In the genomic region with DNA sequence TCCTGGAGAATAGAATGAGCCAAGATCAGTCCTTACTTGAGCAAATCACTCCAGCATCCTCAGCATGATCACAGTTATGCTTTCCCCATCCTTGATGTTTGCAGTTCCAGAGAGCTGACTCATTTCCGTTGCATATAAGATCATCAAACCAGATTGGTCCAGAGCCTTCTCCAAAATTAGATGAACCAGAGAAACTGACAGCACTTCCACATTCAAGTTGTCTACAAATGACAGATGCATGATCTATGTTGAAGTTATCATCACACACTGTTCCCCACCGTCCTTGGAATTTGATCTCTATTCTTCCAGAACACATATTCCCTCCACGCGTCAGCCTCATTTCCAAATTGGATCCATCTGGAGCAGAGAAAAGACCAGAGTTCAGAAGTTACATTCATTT, we compare ENCODE assay signal across 11 cellular contexts. TPM values are rescaled to one million over a fixed set of nuclear protein-coding genes. Genes with fewer than 3 reads are reported as not detected.
DNase-seq lines count a peak whose midpoint lies in the region; ATAC-seq and TF ChIP-seq lines count a peak whose summit lies in the region.
"Had no signal": no experiment of that assay in that cellular context is flagged by ENCODE, and none has a peak within 500 bp of the region (broad histone marks: within the 10 kb centered on the region; RNA-seq: fewer than 3 reads in every experiment).

No MANE protein-coding gene starts in this region.

- ATAC-seq in left lung (peak; percentile 66), upper lobe of right lung (peak; percentile 77)

- no peak for TF ChIP-seq POLR2A in breast epithelium (IDR thresholded peaks at IDR 0.05)

- peak overlapping the region; percentile 13 to 38 for H3K27ac ChIP-seq in breast epithelium
- peak overlapping the region in 1 of 2 donors; percentile 83 for H3K27ac ChIP-seq in left lung
- H3K27ac ChIP-seq in upper lobe of right lung: peak overlapping the region; percentile 19

- peak overlapping the region in 2 of 3 donors; percentile 20 to 33 for H3K4me3 ChIP-seq in breast epithelium
- H3K4me3 ChIP-seq in left lung: peak overlapping the region in 1 of 2 donors; percentile 43
- peak overlapping the region; percentile 28 for H3K4me3 ChIP-seq in upper lobe of right lung

- intact Hi-C loops in breast epithelium (cut with DNase I; ENCODE audit: low total_unique reads) (no loop called here), left lung (cut with DNase I) (no loop called here), upper lobe of right lung (cut with DNase I) (no loop called here)

- DNase-seq in LHCN-M2 (ENCODE audit: low read depth) (peak; percentile 79), breast epithelium (ENCODE audit: low spot score in 2 of 2) (no peak), left lung (no peak), upper lobe of right lung (no peak), T-helper 2 cell (no peak), T-helper 1 cell (no peak), DMS 273 treated with DMSO at 0.1 percent for 48 hours (lab: John Stamatoyannopoulos, UW) (no peak)
- DNase-seq: activated CD4-positive, CD25-positive, alpha-beta regulatory T cell treated with anti-CD3 and anti-CD28 coated beads, Interleukin-2, amount 50 U/mL, for 72 hours; NCI-H524 had no signal

- no peaks in the 10 kb centered on the region for H3K9me3 ChIP-seq in breast epithelium
- no peaks in the 10 kb centered on the region for H3K9me3 ChIP-seq in left lung
- H3K9me3 ChIP-seq in upper lobe of right lung: no peaks in the 10 kb centered on the region
- H3K9me3 ChIP-seq: tibial nerve had no signal

- H3K36me3 ChIP-seq in breast epithelium: peaks cover 3% of the 10 kb centered on the region
- H3K36me3 ChIP-seq in left lung: peaks cover 0 to 20% of the 10 kb centered on the region in 2 donors
- no peaks in the 10 kb centered on the region for H3K36me3 ChIP-seq in upper lobe of right lung
- H3K36me3 ChIP-seq: tibial nerve had no signal

- H3K27me3 ChIP-seq in breast epithelium (no peaks in the 10 kb centered on the region), left lung (peaks cover 0 to 3% of the 10 kb centered on the region in 2 donors), upper lobe of right lung (no peaks in the 10 kb centered on the region)
- H3K27me3 ChIP-seq: tibial nerve had no signal

- TF ChIP-seq CTCF in breast epithelium (IDR thresholded peaks at IDR 0.05) (no peak), left lung (IDR thresholded peaks at IDR 0.05) (no peak), upper lobe of right lung (IDR thresholded peaks at IDR 0.05) (no peak)

- H3K4me1 ChIP-seq in breast epithelium (no peaks in the 10 kb centered on the region), left lung (no peaks in the 10 kb centered on the region), upper lobe of right lung (no peaks in the 10 kb centered on the region)
- H3K4me1 ChIP-seq: tibial nerve had no signal

RNA-seq across cellular contexts. Expression of a gene that starts 4.7 kb away (rescaled TPM):
- 0.11 TPM in 1 of 2 replicates, not detected in the other for total RNA-seq in LHCN-M2 (2014; rRNA removed)
- not detected for polyA plus RNA-seq in LHCN-M2 (2012)
- 100 to 1,000 TPM in 2 of 3 donors, 10 to 100 TPM in 1; 98.6 to 848 (median 125) TPM for total RNA-seq in breast epithelium
- total RNA-seq in left lung: 1,000 to 10,000 TPM in 1 of 2 donors, 100 to 1,000 TPM in 1; 235 to 1,041 TPM
- 234 TPM for total RNA-seq in upper lobe of right lung
- total RNA-seq: bronchial epithelial cell had no signal

RNA-seq across cellular contexts. Expression of a gene that starts 54.9 kb away (rescaled TPM):
- total RNA-seq in LHCN-M2 (2014; rRNA removed) (3.7 and 11.2 TPM in 2 replicates), breast epithelium (10 to 100 TPM in 1 of 3 donors, 1 to 10 TPM in 1, under 1 TPM in 1; 0.33 to 14.9 (median 3.5) TPM), left lung (1 to 10 TPM; 5.6 to 7.3 TPM), upper lobe of right lung (6.1 TPM)
- polyA plus RNA-seq in LHCN-M2 (2012): 4.3 TPM
- total RNA-seq: bronchial epithelial cell had no signal

Comparison
In these comparisons a context has a peak if more than half of its experiments do, and no peak if none do; other contexts are left out.
1. RNA of a gene that starts 4.7 kb away (total RNA-seq): 235 to 1,041 TPM in left lung, 234 TPM in upper lobe of right lung (single experiment) and 98.6 to 848 TPM in breast epithelium; 0.11 TPM in LHCN-M2; every median in the first group is over 10 times any median in the second.